Comparison of ENCODE assay signal across 12 cellular contexts in the genomic region with DNA sequence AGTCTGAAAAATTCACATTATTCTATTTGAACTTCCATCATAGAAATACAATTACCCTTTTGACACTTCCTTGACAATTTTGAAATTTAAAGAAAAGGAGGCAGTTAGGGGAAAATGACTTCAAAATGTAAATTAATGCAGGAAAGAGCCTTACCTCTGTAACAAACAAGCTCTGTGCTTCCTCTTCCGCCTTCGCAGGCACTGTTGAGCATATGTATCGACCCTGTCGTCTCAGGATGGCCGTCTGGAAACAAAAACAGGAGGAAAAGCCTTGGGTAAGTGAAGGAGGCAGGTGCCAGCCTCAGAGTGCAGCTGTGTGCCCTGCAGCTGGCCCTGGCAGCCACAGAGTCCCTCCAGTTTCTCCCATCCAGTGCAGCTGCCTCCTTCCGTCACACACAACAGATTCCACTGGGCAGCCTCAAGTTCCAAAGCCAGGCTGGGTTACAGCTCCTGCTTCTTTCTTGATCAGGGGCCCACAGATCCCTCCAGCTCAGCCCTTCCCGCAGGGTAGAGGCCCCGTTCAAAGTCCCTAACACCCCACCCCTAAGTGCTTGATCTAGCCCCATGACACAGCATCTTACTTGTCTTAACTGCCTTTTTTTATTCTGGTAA. TPM values are rescaled to one million over a fixed set of nuclear protein-coding genes. Genes with fewer than 3 reads are reported as not detected.
DNase-seq lines count a peak whose midpoint lies in the region; ATAC-seq and TF ChIP-seq lines count a peak whose summit lies in the region.
"Had no signal": no experiment of that assay in that cellular context is flagged by ENCODE, and none has a peak within 500 bp of the region (broad histone marks: within the 10 kb centered on the region; RNA-seq: fewer than 3 reads in every experiment).

No MANE protein-coding gene starts in this region.

- H3K4me1 Mint-ChIP-seq in activated CD4-positive, alpha-beta T cell treated with anti-CD3 and anti-CD28 coated beads for 36 hours: peaks cover 14% of the 10 kb centered on the region

- H3K9me2 ChIP-seq in hepatocyte (replicated peaks; ENCODE audit: insufficient read depth): no peaks in the 10 kb centered on the region

- H3K36me3 ChIP-seq in SJCRH30 (peaks cover 30% of the 10 kb centered on the region), hepatocyte (replicated peaks; ENCODE audit: insufficient read depth, low read depth) (no peaks in the 10 kb centered on the region)
- H3K36me3 ChIP-seq: SJSA1 had no signal

- peak overlapping the region; percentile 49 for H3K4me3 Mint-ChIP-seq in activated CD4-positive, alpha-beta T cell treated with anti-CD3 and anti-CD28 coated beads for 36 hours

- no peaks in the 10 kb centered on the region for H3K27me3 ChIP-seq in SJCRH30
- H3K27me3 ChIP-seq in hepatocyte: no peaks in the 10 kb centered on the region
- H3K27me3 ChIP-seq: SJSA1 had no signal

- CTCF ChIA-PET in activated CD4-positive, alpha-beta T cell treated with anti-CD3 and anti-CD28 coated beads for 36 hours (lab: Charles Lee): interaction anchor here (0.7 to 1.2 kb wide), 2 partner anchors 9 to 13 kb away, joined by 3 read pairs; no protein-coding TSS in a partner anchor

- no peak overlapping the region for H2AFZ ChIP-seq in hepatocyte

- TF ChIP-seq CTCF in hepatocyte (IDR thresholded peaks at IDR 0.05; ENCODE audit: poor library complexity): no peak

- peaks cover 3% of the 10 kb centered on the region for H3K79me2 ChIP-seq in hepatocyte

- DNase-seq in activated CD4-positive, alpha-beta T cell treated with anti-CD3 and anti-CD28 coated beads for 36 hours: peak; percentile 16
- DNase-seq in activated CD4-positive, alpha-beta T cell treated with anti-CD3 and anti-CD28 coated beads, Interleukin-2, amount 50 U/mL, for 4 hours: no peak
- DNase-seq in SJCRH30 (peak; percentile 98 to 99), hepatocyte (ENCODE audit: low spot score) (peak; percentile 29), smooth muscle cell of the brain vasculature (ENCODE audit: low read depth, low spot score) (peak; percentile 2), NCI-H2227 (lab: John Stamatoyannopoulos, UW; ENCODE audit: unreplicated experiment) (no peak)
- DNase-seq: activated CD8-positive, alpha-beta memory T cell treated with anti-CD3 and anti-CD28 coated beads, Interleukin-2, amount 50 U/mL, for 4 hours; NCI-H146; stimulated activated CD4-positive, alpha-beta T cell treated with anti-CD3 and anti-CD28 coated beads, Interleukin-4, amount 100 ng/mL, for 1 hour had no signal

- H4K20me1 ChIP-seq in hepatocyte (ENCODE audit: insufficient read depth, poor library complexity, severe bottlenecking): no peaks in the 10 kb centered on the region

- H3K27me3 Mint-ChIP-seq in activated CD4-positive, alpha-beta T cell treated with anti-CD3 and anti-CD28 coated beads for 36 hours: no peaks in the 10 kb centered on the region

- H3K4me3 ChIP-seq in SJCRH30 (peak overlapping the region; percentile 56), hepatocyte (no peak overlapping the region)
- H3K4me3 ChIP-seq: SJSA1 had no signal

- H3K9me3 Mint-ChIP-seq in activated CD4-positive, alpha-beta T cell treated with anti-CD3 and anti-CD28 coated beads for 36 hours (ENCODE audit: low read depth): peaks cover 15% of the 10 kb centered on the region

- ATAC-seq in activated CD4-positive, alpha-beta T cell treated with anti-CD3 and anti-CD28 coated beads for 36 hours: peak; percentile 57
- no peak for ATAC-seq in HG02973 (IDR thresholded peaks at IDR 0.05; ENCODE audit: unreplicated experiment)
- no peak for ATAC-seq in HG03439 (IDR thresholded peaks at IDR 0.05; ENCODE audit: unreplicated experiment)

- WGBS in hepatocyte (ENCODE audit: low lambda C conversion rate, missing lambda C conversion rate): 64% methylated on average over 8 of the region's 8 CpGs

- H3K4me1 ChIP-seq in SJCRH30 (peaks cover 35% of the 10 kb centered on the region), hepatocyte (ENCODE audit: insufficient read depth) (no peaks in the 10 kb centered on the region)
- H3K4me1 ChIP-seq: SJSA1 had no signal

- H3K27ac Mint-ChIP-seq in activated CD4-positive, alpha-beta T cell treated with anti-CD3 and anti-CD28 coated beads for 36 hours: peak overlapping the region; percentile 93

- intact Hi-C loops in activated CD4-positive, alpha-beta T cell treated with anti-CD3 and anti-CD28 coated beads for 36 hours (cut with DNase I, micrococcal nuclease): no loop called here

- peaks cover 24% of the 10 kb centered on the region for H3K36me3 Mint-ChIP-seq in activated CD4-positive, alpha-beta T cell treated with anti-CD3 and anti-CD28 coated beads for 36 hours (ENCODE audit: low read depth)

- 0 out of 2 replicates have a peak, but pooled peaks cover 2% of the 10 kb centered on the region for H3K9me3 ChIP-seq in SJCRH30 (replicated peaks)
- no peaks in the 10 kb centered on the region for H3K9me3 ChIP-seq in hepatocyte (ENCODE audit: low read depth)

- H3K27ac ChIP-seq in SJCRH30 (peak overlapping the region; percentile 92), hepatocyte (peak overlapping the region; percentile 49)
- H3K27ac ChIP-seq: SJSA1 had no signal

- H3K4me2 ChIP-seq in hepatocyte: peak overlapping the region; percentile 51

- POLR2A ChIA-PET in activated CD4-positive, alpha-beta T cell treated with anti-CD3 and anti-CD28 coated beads for 36 hours (lab: Charles Lee): no interaction called here

RNA-seq across cellular contexts. Expression of a gene that starts 47.7 kb away (rescaled TPM):
- total RNA-seq in activated CD4-positive, alpha-beta T cell treated with anti-CD3 and anti-CD28 coated beads for 36 hours: 10 to 100 TPM; 36.0 to 42.6 TPM
- 53.7 and 60.5 TPM in 2 replicates for total RNA-seq in SJCRH30 (2014; rRNA removed; shearing (Covaris generic))
- 25.1 and 38.9 TPM in 2 replicates for total RNA-seq in hepatocyte
- 16.4 and 23.6 TPM in 2 replicates for polyA plus RNA-seq in hepatocyte

Comparison
In these comparisons a context has a peak if more than half of its experiments do, and no peak if none do; other contexts are left out.
1. DNase-seq: peak in activated CD4-positive, alpha-beta T cell treated with anti-CD3 and anti-CD28 coated beads for 36 hours (single experiment), SJCRH30 (2 of 2), hepatocyte (single experiment) and smooth muscle cell of the brain vasculature (single experiment); none in activated CD4-positive, alpha-beta T cell treated with anti-CD3 and anti-CD28 coated beads, Interleukin-2, amount 50 U/mL, for 4 hours (0 of 2) and NCI-H2227 (single experiment).